Comparison of ENCODE assay signal across 1 cellular context in the genomic region with DNA sequence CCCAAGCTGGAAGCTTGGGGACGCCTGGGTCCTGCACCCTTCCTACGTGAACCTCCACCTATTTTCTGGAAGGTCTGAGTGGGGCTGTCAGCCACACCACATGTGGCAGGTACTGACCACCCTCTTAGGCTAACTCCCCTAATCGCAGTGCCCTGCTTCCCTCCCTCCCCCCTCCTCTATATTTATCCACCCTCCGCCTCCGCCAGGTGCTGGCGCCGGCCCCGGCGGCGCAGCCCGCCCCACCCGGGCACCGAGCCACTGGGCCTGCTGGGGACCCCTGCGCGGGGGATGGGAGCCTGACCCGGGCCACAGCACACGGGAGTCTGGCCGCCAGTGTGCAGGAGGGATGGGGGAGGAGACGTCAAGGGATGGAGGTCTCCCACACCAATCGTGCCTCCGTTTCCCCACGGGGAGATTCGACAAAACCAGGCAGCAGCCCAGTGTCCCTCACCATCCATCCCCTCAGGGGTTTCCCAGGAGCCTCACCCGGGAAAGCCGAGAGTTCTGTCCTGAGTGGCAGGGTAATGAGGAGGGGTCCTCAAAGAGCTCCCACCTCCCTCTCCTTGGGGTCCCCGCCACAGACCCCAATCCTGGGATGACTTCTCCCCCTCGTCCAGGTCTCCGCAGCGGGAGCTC.
TF ChIP-seq lines count a peak whose summit lies in the region.

No MANE protein-coding gene starts in this region.

TF ChIP-seq in GM23338, 12 proteins besides CTCF, POLR2A, EP300 and RAD21 (continued from another document):
- TF ChIP-seq, protein P1, sequence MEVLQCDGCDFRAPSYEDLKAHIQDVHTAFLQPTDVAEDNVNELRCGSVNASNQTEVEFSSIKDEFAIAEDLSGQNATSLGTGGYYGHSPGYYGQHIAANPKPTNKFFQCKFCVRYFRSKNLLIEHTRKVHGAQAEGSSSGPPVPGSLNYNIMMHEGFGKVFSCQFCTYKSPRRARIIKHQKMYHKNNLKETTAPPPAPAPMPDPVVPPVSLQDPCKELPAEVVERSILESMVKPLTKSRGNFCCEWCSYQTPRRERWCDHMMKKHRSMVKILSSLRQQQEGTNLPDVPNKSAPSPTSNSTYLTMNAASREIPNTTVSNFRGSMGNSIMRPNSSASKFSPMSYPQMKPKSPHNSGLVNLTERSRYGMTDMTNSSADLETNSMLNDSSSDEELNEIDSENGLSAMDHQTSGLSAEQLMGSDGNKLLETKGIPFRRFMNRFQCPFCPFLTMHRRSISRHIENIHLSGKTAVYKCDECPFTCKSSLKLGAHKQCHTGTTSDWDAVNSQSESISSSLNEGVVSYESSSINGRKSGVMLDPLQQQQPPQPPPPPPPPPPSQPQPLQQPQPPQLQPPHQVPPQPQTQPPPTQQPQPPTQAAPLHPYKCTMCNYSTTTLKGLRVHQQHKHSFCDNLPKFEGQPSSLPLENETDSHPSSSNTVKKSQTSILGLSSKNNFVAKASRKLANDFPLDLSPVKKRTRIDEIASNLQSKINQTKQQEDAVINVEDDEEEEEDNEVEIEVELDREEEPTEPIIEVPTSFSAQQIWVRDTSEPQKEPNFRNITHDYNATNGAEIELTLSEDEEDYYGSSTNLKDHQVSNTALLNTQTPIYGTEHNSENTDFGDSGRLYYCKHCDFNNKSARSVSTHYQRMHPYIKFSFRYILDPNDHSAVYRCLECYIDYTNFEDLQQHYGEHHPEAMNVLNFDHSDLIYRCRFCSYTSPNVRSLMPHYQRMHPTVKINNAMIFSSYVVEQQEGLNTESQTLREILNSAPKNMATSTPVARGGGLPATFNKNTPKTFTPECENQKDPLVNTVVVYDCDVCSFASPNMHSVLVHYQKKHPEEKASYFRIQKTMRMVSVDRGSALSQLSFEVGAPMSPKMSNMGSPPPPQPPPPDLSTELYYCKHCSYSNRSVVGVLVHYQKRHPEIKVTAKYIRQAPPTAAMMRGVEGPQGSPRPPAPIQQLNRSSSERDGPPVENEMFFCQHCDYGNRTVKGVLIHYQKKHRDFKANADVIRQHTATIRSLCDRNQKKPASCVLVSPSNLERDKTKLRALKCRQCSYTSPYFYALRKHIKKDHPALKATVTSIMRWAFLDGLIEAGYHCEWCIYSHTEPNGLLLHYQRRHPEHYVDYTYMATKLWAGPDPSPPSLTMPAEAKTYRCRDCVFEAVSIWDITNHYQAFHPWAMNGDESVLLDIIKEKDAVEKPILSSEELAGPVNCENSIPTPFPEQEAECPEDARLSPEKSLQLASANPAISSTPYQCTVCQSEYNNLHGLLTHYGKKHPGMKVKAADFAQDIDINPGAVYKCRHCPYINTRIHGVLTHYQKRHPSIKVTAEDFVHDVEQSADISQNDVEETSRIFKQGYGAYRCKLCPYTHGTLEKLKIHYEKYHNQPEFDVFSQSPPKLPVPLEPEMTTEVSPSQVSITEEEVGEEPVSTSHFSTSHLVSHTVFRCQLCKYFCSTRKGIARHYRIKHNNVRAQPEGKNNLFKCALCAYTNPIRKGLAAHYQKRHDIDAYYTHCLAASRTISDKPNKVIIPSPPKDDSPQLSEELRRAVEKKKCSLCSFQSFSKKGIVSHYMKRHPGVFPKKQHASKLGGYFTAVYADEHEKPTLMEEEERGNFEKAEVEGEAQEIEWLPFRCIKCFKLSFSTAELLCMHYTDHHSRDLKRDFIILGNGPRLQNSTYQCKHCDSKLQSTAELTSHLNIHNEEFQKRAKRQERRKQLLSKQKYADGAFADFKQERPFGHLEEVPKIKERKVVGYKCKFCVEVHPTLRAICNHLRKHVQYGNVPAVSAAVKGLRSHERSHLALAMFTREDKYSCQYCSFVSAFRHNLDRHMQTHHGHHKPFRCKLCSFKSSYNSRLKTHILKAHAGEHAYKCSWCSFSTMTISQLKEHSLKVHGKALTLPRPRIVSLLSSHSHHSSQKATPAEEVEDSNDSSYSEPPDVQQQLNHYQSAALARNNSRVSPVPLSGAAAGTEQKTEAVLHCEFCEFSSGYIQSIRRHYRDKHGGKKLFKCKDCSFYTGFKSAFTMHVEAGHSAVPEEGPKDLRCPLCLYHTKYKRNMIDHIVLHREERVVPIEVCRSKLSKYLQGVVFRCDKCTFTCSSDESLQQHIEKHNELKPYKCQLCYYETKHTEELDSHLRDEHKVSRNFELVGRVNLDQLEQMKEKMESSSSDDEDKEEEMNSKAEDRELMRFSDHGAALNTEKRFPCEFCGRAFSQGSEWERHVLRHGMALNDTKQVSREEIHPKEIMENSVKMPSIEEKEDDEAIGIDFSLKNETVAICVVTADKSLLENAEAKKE (CRISPR knock-in tag; IDR thresholded peaks at IDR 0.05) = no peak
- no peak for TF ChIP-seq STAT1 (IDR thresholded peaks at IDR 0.05; ENCODE audit: unreplicated experiment)
- TF ChIP-seq ETS1 (IDR thresholded peaks at IDR 0.05) = no peak
- no peak for TF ChIP-seq POLR2AphosphoS5 (IDR thresholded peaks at IDR 0.05; ENCODE audit: low read depth)
- TF ChIP-seq REST (IDR thresholded peaks at IDR 0.05; ENCODE audit: unreplicated experiment) = no peak
- no peak for TF ChIP-seq NANOG (IDR thresholded peaks at IDR 0.05; ENCODE audit: borderline replicate concordance)
- TF ChIP-seq EZH2 (IDR thresholded peaks at IDR 0.05; ENCODE audit: low read depth, unreplicated experiment) = no peak
- no peak for TF ChIP-seq ZNF114 (CRISPR knock-in tag; IDR thresholded peaks at IDR 0.05)
- no peak for TF ChIP-seq JUNB (IDR thresholded peaks at IDR 0.05; ENCODE audit: unreplicated experiment)
- no peak for TF ChIP-seq CREB1 (CRISPR knock-in tag; IDR thresholded peaks at IDR 0.05; ENCODE audit: low read depth)
